In genomic region chr4:141851246-141851891, GRCh38 we compare ENCODE assay signal across 26 cellular contexts.
DNase-seq lines count a peak whose midpoint lies in the region; TF ChIP-seq lines count a peak whose summit lies in the region.
"Had no signal": no experiment of that assay in that cellular context is flagged by ENCODE, and none has a peak within 500 bp of the region (broad histone marks: within the 10 kb centered on the region; RNA-seq: fewer than 3 reads in every experiment).

No MANE protein-coding gene starts in this region.

- H3K9me3 Mint-ChIP-seq in mesothelial cell of epicardium (peaks cover 25% of the 10 kb centered on the region), nephron progenitor cell (peaks cover 17% of the 10 kb centered on the region)

- intact Hi-C loops in dorsolateral prefrontal cortex (cut with DNase I) = no loop called here

- H3K27ac ChIP-seq in AG04450 (ENCODE audit: low read depth, low read length) (no peak overlapping the region), dorsolateral prefrontal cortex (peak overlapping the region in 41 of 59 donors; percentile 1 to 81 (median 45))
- H3K27ac ChIP-seq: lower lobe of right lung, uterus had no signal

- no peak for TF ChIP-seq CTCF in AG04450 (IDR thresholded peaks at IDR 0.05; ENCODE audit: low read depth, low read length)
- no peak for TF ChIP-seq CTCF in dorsolateral prefrontal cortex (IDR thresholded peaks at IDR 0.05 in 54 of 56, conservative IDR thresholded peaks at IDR 0.05 in 2 of 56; ENCODE audit: low read depth in 1 of 56, partially characterized antibody in 56 of 56)
- no peak for TF ChIP-seq CTCF in mesothelial cell of epicardium (IDR thresholded peaks at IDR 0.05; ENCODE audit: unreplicated experiment)
- TF ChIP-seq CTCF in nephron progenitor cell (IDR thresholded peaks at IDR 0.05) = no peak

- H3K4me1 Mint-ChIP-seq in mesothelial cell of epicardium (peaks cover 30% of the 10 kb centered on the region), nephron progenitor cell (no peaks in the 10 kb centered on the region)

- H3K27me3 ChIP-seq in AG04450 (ENCODE audit: control insufficient read depth, insufficient read depth, low read length) (no peaks in the 10 kb centered on the region), dorsolateral prefrontal cortex (peaks cover 0 to 3% (median 0%) of the 10 kb centered on the region in 45 donors)
- H3K27me3 ChIP-seq: uterus had no signal

- H3K9me3 ChIP-seq in AG04450 (ENCODE audit: control insufficient read depth, insufficient read depth, low read length) = no peaks in the 10 kb centered on the region
- H3K9me3 ChIP-seq: lower lobe of right lung, uterus had no signal

- H3K4me3 Mint-ChIP-seq in mesothelial cell of epicardium (no peak overlapping the region), nephron progenitor cell (no peak overlapping the region)
- H3K4me3 Mint-ChIP-seq: activated CD8-positive, alpha-beta T cell treated with anti-CD3 and anti-CD28 coated beads for 36 hours; CD8-positive, alpha-beta T cell had no signal

- no peaks in the 10 kb centered on the region for H3K27me3 Mint-ChIP-seq in mesothelial cell of epicardium (ENCODE audit: low read depth)
- no peaks in the 10 kb centered on the region for H3K27me3 Mint-ChIP-seq in nephron progenitor cell (ENCODE audit: low read depth, poor library complexity)
- H3K27me3 Mint-ChIP-seq: activated CD8-positive, alpha-beta T cell treated with anti-CD3 and anti-CD28 coated beads for 36 hours had no signal

- CTCF ChIA-PET in AG04450 (lab: Charles Lee) = no interaction called here

- DNase-seq in AG04450 (ENCODE audit: low read depth, low spot score) (peak; percentile 6), M059J (ENCODE audit: low read depth) (peak; percentile 21), dorsolateral prefrontal cortex (no peak), mesothelial cell of epicardium (ENCODE audit: low spot score in 2 of 2, unreplicated experiment in 2 of 2) (no peak), COLO829 (ENCODE audit: low spot score) (no peak), NCI-H524 treated with DMSO at 0.1 percent for 48 hours (lab: John Stamatoyannopoulos, UW) (no peak), nephron progenitor cell (no peak), foreskin melanocyte (no peak)
- DNase-seq: activated CD4-positive, CD25-positive, alpha-beta regulatory T cell; activated CD8-positive, alpha-beta T cell treated with anti-CD3 and anti-CD28 coated beads for 36 hours; activated naive CD4-positive, alpha-beta T cell treated with Interleukin-2 at 50 U/mL for 16 hours; aorta; CD8-positive, alpha-beta T cell; cerebellar nuclear complex; effector memory CD4-positive, alpha-beta T cell; H7; hippocampal formation; islet precursor cell; KG1; lower lobe of right lung; NCI-H1930; nucleus accumbens; retina; substantia nigra; T-helper 9 cell; uterus had no signal

- POLR2A ChIA-PET in AG04450 (lab: Yijun Ruan, JAX) = no interaction called here

- H3K4me3 ChIP-seq in AG04450 (ENCODE audit: low read depth, low read length) = no peak overlapping the region
- H3K4me3 ChIP-seq in dorsolateral prefrontal cortex = no peak overlapping the region
- H3K4me3 ChIP-seq: lower lobe of right lung, uterus had no signal

- H3K27ac Mint-ChIP-seq in mesothelial cell of epicardium (peak overlapping the region; percentile 61), nephron progenitor cell (no peak overlapping the region)
- H3K27ac Mint-ChIP-seq: activated CD8-positive, alpha-beta T cell treated with anti-CD3 and anti-CD28 coated beads for 36 hours; CD8-positive, alpha-beta T cell had no signal

- H3K36me3 Mint-ChIP-seq in mesothelial cell of epicardium = peaks cover 15% of the 10 kb centered on the region
- no peaks in the 10 kb centered on the region for H3K36me3 Mint-ChIP-seq in nephron progenitor cell (ENCODE audit: low read depth)
- H3K36me3 Mint-ChIP-seq: CD8-positive, alpha-beta T cell had no signal

Comparison
In these comparisons a context has a peak if more than half of its experiments do, and no peak if none do; other contexts are left out.
1. DNase-seq: peak in AG04450 (single experiment) and M059J (single experiment); none in dorsolateral prefrontal cortex (0 of 10), mesothelial cell of epicardium (0 of 2), COLO829 (single experiment), NCI-H524 treated with DMSO at 0.1 percent for 48 hours (single experiment), nephron progenitor cell (single experiment) and foreskin melanocyte (single experiment).